ENCODE assay signal across 8 cellular contexts in genomic region chr7:105388373-105389089, GRCh38. TPM values are rescaled to one million over a fixed set of nuclear protein-coding genes. Genes with fewer than 3 reads are reported as not detected.
DNase-seq lines count a peak whose midpoint lies in the region; ATAC-seq and FAIRE-seq lines count a peak whose summit lies in the region.

Gene SRPK2, minus strand, starts transcription at chr7:105388921.

- peak within 1 kb of the TSS; percentile 40 for H3K9ac ChIP-seq in rectal smooth muscle tissue (ENCODE audit: low read length)

- peak within 1 kb of the TSS; percentile 72 for H3K4me3 ChIP-seq in Jurkat, Clone E6-1 (ENCODE audit: low read length)
- H3K4me3 ChIP-seq in right cardiac atrium (ENCODE audit: low read length) (peak within 1 kb of the TSS; percentile 96), rectal smooth muscle tissue (ENCODE audit: low read length) (peak within 1 kb of the TSS; percentile 83)

- DNase-seq in EH (ENCODE audit: low read depth) (peak; percentile 78), T-helper 1 cell (peak; percentile 59 to 83 (median 69)), amniotic stem cell (lab: John Stamatoyannopoulos, UW) (peak; percentile 25), right cardiac atrium (peak; percentile 82 to 93 (median 92)), urothelium cell line (ENCODE audit: low spot score) (peak; percentile 97)
- DNase-seq in Jurkat, Clone E6-1 (ENCODE audit: low read depth, low spot score), result peak; percentile 36

- no peaks in the 10 kb centered on the region for H3K4me1 ChIP-seq in right cardiac atrium (ENCODE audit: control insufficient read depth, insufficient read depth, low read length)
- H3K4me1 ChIP-seq in rectal smooth muscle tissue (ENCODE audit: control insufficient read depth, insufficient read depth, low read length), result no peaks in the 10 kb centered on the region

- H3K27me3 ChIP-seq in right cardiac atrium (ENCODE audit: control insufficient read depth, insufficient read depth) (no peaks in the 10 kb centered on the region), rectal smooth muscle tissue (ENCODE audit: control insufficient read depth, insufficient read depth, low read length) (no peaks in the 10 kb centered on the region)

- H3K27ac ChIP-seq in right cardiac atrium (ENCODE audit: low read length), result peak within 1 kb of the TSS; percentile 57
- H3K27ac ChIP-seq in rectal smooth muscle tissue (ENCODE audit: low read depth, low read length), result peak within 1 kb of the TSS; percentile 51

- ATAC-seq in GM21528 (IDR thresholded peaks at IDR 0.05; ENCODE audit: low FRiP score, unreplicated experiment) (peak; percentile 72), right cardiac atrium (peak; percentile 89 to 93)

- WGBS in right cardiac atrium, result under 1% methylated on average over 96 of the region's 111 CpGs

- no peaks in the 10 kb centered on the region for H3K9me3 ChIP-seq in right cardiac atrium (ENCODE audit: control insufficient read depth, low read length)

- intact Hi-C loops in right cardiac atrium (cut with DNase I), result no loop called here

- H3K36me3 ChIP-seq in rectal smooth muscle tissue (ENCODE audit: control insufficient read depth, insufficient read depth, low read length), result no peaks in the 10 kb centered on the region

- FAIRE-seq in urothelium cell line (lab: Jason Lieb, UNC), result no peak

RNA-seq across cellular contexts. Expression of gene SRPK2, which starts in this region (rescaled TPM):
- 33.4 TPM for polyA plus RNA-seq in Jurkat, Clone E6-1 (2012; ENCODE audit: insufficient read depth, insufficient read length)
- 10 to 100 TPM; 30.2 to 32.4 (median 31.8) TPM for total RNA-seq in right cardiac atrium
- 10.4 TPM for polyA plus RNA-seq in right cardiac atrium

Comparison
In these comparisons a context has a peak if more than half of its experiments do, and no peak if none do; other contexts are left out.
1. Peak in every context shown above with its lines: DNase-seq, ATAC-seq, H3K4me3 ChIP-seq and H3K27ac ChIP-seq.
2. DNase-seq: peak in every context shown above with its lines; median percentile 97 in urothelium cell line; 92 in right cardiac atrium; 78 in EH; 69 in T-helper 1 cell; 36 in Jurkat, Clone E6-1; 25 in amniotic stem cell.